Comparison of ENCODE assay signal across 1 cellular context in genomic region chr7:103660455-103661371, GRCh38.
A peak's percentile ranks its signal among the peaks of the same experiment; 100 is the strongest.
TF ChIP-seq lines count a peak whose summit lies in the region.

No MANE protein-coding gene starts in this region.

TF ChIP-seq in HepG2, 621 proteins besides CTCF, POLR2A, EP300 and RAD21 (continued from another document and continues in another):
- no peak for TF ChIP-seq ZFP62 (CRISPR knock-in tag; IDR thresholded peaks at IDR 0.05)
- TF ChIP-seq SMC3 (IDR thresholded peaks at IDR 0.05; ENCODE audit: low read length) = no peak
- TF ChIP-seq GATAD1 (CRISPR knock-in tag; IDR thresholded peaks at IDR 0.05) = no peak; the same call in 1 of the 2 replicates
- no peak for TF ChIP-seq SALL2 (CRISPR knock-in tag; IDR thresholded peaks at IDR 0.05)
- no peak for TF ChIP-seq ETS1 (CRISPR knock-in tag; IDR thresholded peaks at IDR 0.05)
- peak; percentile 40; the same call in 1 of the 2 replicates for TF ChIP-seq MIER2 (CRISPR knock-in tag; IDR thresholded peaks at IDR 0.05)
- no peak for TF ChIP-seq ATAD3A (CRISPR knock-in tag; IDR thresholded peaks at IDR 0.05)
- TF ChIP-seq ZFP37 (CRISPR knock-in tag; IDR thresholded peaks at IDR 0.05; ENCODE audit: borderline replicate concordance) = no peak
- TF ChIP-seq ZNF550 (CRISPR knock-in tag; IDR thresholded peaks at IDR 0.05; ENCODE audit: borderline replicate concordance) = no peak
- no peak for TF ChIP-seq ZBTB46 (CRISPR knock-in tag; IDR thresholded peaks at IDR 0.05; ENCODE audit: borderline replicate concordance)
- peak; percentile 94 for TF ChIP-seq HNF4A (CRISPR knock-in tag; IDR thresholded peaks at IDR 0.05)
- no peak for TF ChIP-seq NRL (CRISPR knock-in tag; IDR thresholded peaks at IDR 0.05; ENCODE audit: borderline replicate concordance)
- no peak for TF ChIP-seq ZNF772 (CRISPR knock-in tag; IDR thresholded peaks at IDR 0.05)
- peak; percentile 31; the same call in 1 of the 2 replicates for TF ChIP-seq ZNF33A (CRISPR knock-in tag; IDR thresholded peaks at IDR 0.05; ENCODE audit: borderline replicate concordance)
- TF ChIP-seq HDAC2 (CRISPR knock-in tag; IDR thresholded peaks at IDR 0.05) = peak; percentile 97
- no peak for TF ChIP-seq ZNF501 (CRISPR knock-in tag; IDR thresholded peaks at IDR 0.05)
- no peak for TF ChIP-seq KDM2A (CRISPR knock-in tag; IDR thresholded peaks at IDR 0.05; ENCODE audit: borderline replicate concordance, low read depth)
- TF ChIP-seq ZNF766 (CRISPR knock-in tag; IDR thresholded peaks at IDR 0.05; ENCODE audit: borderline replicate concordance) = no peak
- TF ChIP-seq ZNF275 (CRISPR knock-in tag; IDR thresholded peaks at IDR 0.05; ENCODE audit: borderline replicate concordance) = no peak
- TF ChIP-seq PHF20 (CRISPR knock-in tag; IDR thresholded peaks at IDR 0.05) = no peak
- TF ChIP-seq NFIB (CRISPR knock-in tag; IDR thresholded peaks at IDR 0.05; ENCODE audit: borderline replicate concordance) = no peak
- no peak; the same call in 1 of the 2 replicates for TF ChIP-seq ZNF460 (CRISPR knock-in tag; IDR thresholded peaks at IDR 0.05; ENCODE audit: borderline replicate concordance)
- no peak for TF ChIP-seq HNF1B (CRISPR knock-in tag; IDR thresholded peaks at IDR 0.05)
- TF ChIP-seq THAP8 (CRISPR knock-in tag; IDR thresholded peaks at IDR 0.05; ENCODE audit: borderline replicate concordance) = no peak
- peak; percentile 69; the same call in 1 of the 2 replicates for TF ChIP-seq POGK (CRISPR knock-in tag; conservative IDR thresholded peaks at IDR 0.05)
- no peak for TF ChIP-seq CENPX (CRISPR knock-in tag; IDR thresholded peaks at IDR 0.05)
- TF ChIP-seq RERE (CRISPR knock-in tag; IDR thresholded peaks at IDR 0.05; ENCODE audit: low read depth) = peak; percentile 96
- no peak for TF ChIP-seq PAX8 (CRISPR knock-in tag; IDR thresholded peaks at IDR 0.05; ENCODE audit: borderline replicate concordance)
- TF ChIP-seq SMAD3 (CRISPR knock-in tag; IDR thresholded peaks at IDR 0.05) = peak; percentile 98
- TF ChIP-seq ZNF547 (CRISPR knock-in tag; IDR thresholded peaks at IDR 0.05) = no peak
- no peak for TF ChIP-seq ZSCAN21 (CRISPR knock-in tag; IDR thresholded peaks at IDR 0.05; ENCODE audit: borderline replicate concordance)
- peak; percentile 92 for TF ChIP-seq ERF (CRISPR knock-in tag; IDR thresholded peaks at IDR 0.05)
- peak; percentile 83; the same call in 1 of the 2 replicates for TF ChIP-seq ZNF12 (CRISPR knock-in tag; IDR thresholded peaks at IDR 0.05)
- 0 out of 2 replicates have a peak, but pooled peaks have one; percentile 25 for TF ChIP-seq ZNF615 (CRISPR knock-in tag; IDR thresholded peaks at IDR 0.05; ENCODE audit: borderline replicate concordance)
- no peak for TF ChIP-seq KLF15 (CRISPR knock-in tag; IDR thresholded peaks at IDR 0.05; ENCODE audit: borderline replicate concordance)
- no peak for TF ChIP-seq ZUFSP (CRISPR knock-in tag; IDR thresholded peaks at IDR 0.05; ENCODE audit: borderline replicate concordance)
- TF ChIP-seq THRA (CRISPR knock-in tag; IDR thresholded peaks at IDR 0.05; ENCODE audit: borderline replicate concordance) = peak; percentile 86
- TF ChIP-seq MTA1 (CRISPR knock-in tag; IDR thresholded peaks at IDR 0.05; ENCODE audit: borderline replicate concordance) = no peak; the same call in 1 of the 2 replicates
- TF ChIP-seq ZNF775 (CRISPR knock-in tag; IDR thresholded peaks at IDR 0.05; ENCODE audit: borderline replicate concordance) = 0 out of 2 replicates have a peak, but pooled peaks have one; percentile 59
- peak; percentile 87 for TF ChIP-seq KAT8 (CRISPR knock-in tag; IDR thresholded peaks at IDR 0.05)
- TF ChIP-seq ZNF546 (CRISPR knock-in tag; conservative IDR thresholded peaks at IDR 0.05) = no peak
- TF ChIP-seq ZNF3 (CRISPR knock-in tag; IDR thresholded peaks at IDR 0.05) = peak; percentile 30; the same call in 1 of the 2 replicates
- no peak for TF ChIP-seq NPAS2 (CRISPR knock-in tag; IDR thresholded peaks at IDR 0.05; ENCODE audit: borderline replicate concordance)
- TF ChIP-seq ZNF282 (IDR thresholded peaks at IDR 0.05; ENCODE audit: partially characterized antibody) = no peak
- peak; percentile 74; the same call in 1 of the 2 replicates for TF ChIP-seq ZNF749 (CRISPR knock-in tag; IDR thresholded peaks at IDR 0.05; ENCODE audit: borderline replicate concordance)
- TF ChIP-seq SKIL (CRISPR knock-in tag; IDR thresholded peaks at IDR 0.05; ENCODE audit: borderline replicate concordance) = 0 out of 2 replicates have a peak, but pooled peaks have one; percentile 47
- TF ChIP-seq ZNF205 (CRISPR knock-in tag; IDR thresholded peaks at IDR 0.05) = no peak
